Comparison of ENCODE assay signal across 13 cellular contexts in genomic region chr10:44242091-44242490, GRCh38.
DNase-seq lines count a peak whose midpoint lies in the region; FAIRE-seq and TF ChIP-seq lines count a peak whose summit lies in the region.
"Had no signal": no experiment of that assay in that cellular context is flagged by ENCODE, and none has a peak within 500 bp of the region (broad histone marks: within the 10 kb centered on the region; RNA-seq: fewer than 3 reads in every experiment).

No MANE protein-coding gene starts in this region.

- H3K27me3 ChIP-seq in H7 (ENCODE audit: control insufficient read depth, insufficient read depth, low read length) (no peaks in the 10 kb centered on the region), neuronal stem cell (ENCODE audit: control insufficient read depth in 3 of 3, insufficient read depth in 3 of 3, low read depth in 1 of 3, low read length in 3 of 3) (no peaks in the 10 kb centered on the region), brain microvascular endothelial cell (replicated peaks) (no peaks in the 10 kb centered on the region)
- H3K27me3 ChIP-seq: BLaER1 treated with 17β-estradiol and CSF1 and Interleukin-3, amounts not matched to agents 10 nM and 100 nM had no signal

- FAIRE-seq in urothelium cell line (lab: Jason Lieb, UNC): peak; percentile 13

- no peak overlapping the region for H4K91ac ChIP-seq in neuronal stem cell (ENCODE audit: low read depth, low read length, poor library complexity)

- H2BK15ac ChIP-seq in neuronal stem cell (ENCODE audit: low read length): no peak overlapping the region

- peak overlapping the region; percentile 36 for H3K18ac ChIP-seq in neuronal stem cell (ENCODE audit: low read length)

- H3K14ac ChIP-seq in neuronal stem cell (ENCODE audit: low read length): no peak overlapping the region

- no peak overlapping the region for H3K27ac ChIP-seq in neuronal stem cell (replicated peaks; ENCODE audit: low read length)
- no peak overlapping the region for H3K27ac ChIP-seq in brain microvascular endothelial cell
- H3K27ac ChIP-seq: BLaER1 treated with 17β-estradiol and CSF1 and Interleukin-3, amounts not matched to agents 10 nM and 100 nM had no signal

- H3K4me1 ChIP-seq in neuronal stem cell (ENCODE audit: control insufficient read depth in 2 of 2, insufficient read depth in 1 of 2, low read depth in 1 of 2, low read length in 2 of 2): no peaks in the 10 kb centered on the region
- H3K4me1 ChIP-seq: BLaER1 treated with 17β-estradiol and CSF1 and Interleukin-3, amounts not matched to agents 10 nM and 100 nM; HAP-1 had no signal

- H3K4me3 ChIP-seq in H7 (ENCODE audit: insufficient read depth, low read depth, low read length): no peak overlapping the region
- peak overlapping the region in 1 of 2 donors; percentile 35 for H3K4me3 ChIP-seq in neuronal stem cell (ENCODE audit: low read length in 2 of 2)
- H3K4me3 ChIP-seq in brain microvascular endothelial cell (ENCODE audit: low read depth, low read length): no peak overlapping the region
- H3K4me3 ChIP-seq: BLaER1 treated with 17β-estradiol and CSF1 and Interleukin-3, amounts not matched to agents 10 nM and 100 nM; HAP-1 had no signal

- no peak overlapping the region for H3K4me2 ChIP-seq in neuronal stem cell (ENCODE audit: insufficient read depth, low read length, poor library complexity, severe bottlenecking)
- H3K4me2 ChIP-seq: BLaER1 treated with 17β-estradiol and CSF1 and Interleukin-3, amounts not matched to agents 10 nM and 100 nM had no signal

- H2BK12ac ChIP-seq in neuronal stem cell (ENCODE audit: low read length): no peak overlapping the region

- no CpG with 5 or more reads among the region's 2 CpGs for WGBS in neuronal stem cell (ENCODE audit: extremely low coverage in 2 of 2, insufficient read length in 2 of 2, insufficient replicate concordance in 1 of 2), 2 donors

- H3K23ac ChIP-seq in neuronal stem cell (ENCODE audit: low read depth, low read length, poor library complexity): no peak overlapping the region

- peak overlapping the region; percentile 4 for H2AK5ac ChIP-seq in neuronal stem cell (ENCODE audit: low read depth, low read length)

- H4K8ac ChIP-seq in neuronal stem cell (ENCODE audit: low read depth, low read length): no peak overlapping the region

- no peak for TF ChIP-seq CTCF in brain microvascular endothelial cell (IDR thresholded peaks at IDR 0.05; ENCODE audit: low read depth, low read length, missing control alignments)

- H3K36me3 ChIP-seq in H7 (replicated peaks; ENCODE audit: control insufficient read depth, insufficient read depth, low read length) (no peaks in the 10 kb centered on the region), neuronal stem cell (replicated peaks in 1 of 2; ENCODE audit: control insufficient read depth in 2 of 2, insufficient read depth in 2 of 2, low read length in 2 of 2) (no peaks in the 10 kb centered on the region), brain microvascular endothelial cell (replicated peaks) (no peaks in the 10 kb centered on the region)
- H3K36me3 ChIP-seq: BLaER1 treated with 17β-estradiol and CSF1 and Interleukin-3, amounts not matched to agents 10 nM and 100 nM; HAP-1 had no signal

- in situ Hi-C loops in brain microvascular endothelial cell (cut with HindIII; ENCODE audit: low pct_ligation_motif_present, low sequenced_read_pairs): no loop called here

- no peaks in the 10 kb centered on the region for H3K79me1 ChIP-seq in neuronal stem cell (ENCODE audit: low read depth, low read length)

- H3K4ac ChIP-seq in neuronal stem cell (ENCODE audit: low read length): no peak overlapping the region

- no peaks in the 10 kb centered on the region for H3K9me3 ChIP-seq in neuronal stem cell (replicated peaks in 1 of 2; ENCODE audit: control insufficient read depth in 2 of 2, insufficient read depth in 1 of 2, low read depth in 1 of 2, low read length in 2 of 2)
- H3K9me3 ChIP-seq: HAP-1 had no signal

- H2BK120ac ChIP-seq in neuronal stem cell (ENCODE audit: low read depth, low read length): no peak overlapping the region

- DNase-seq in D341Med (ENCODE audit: low spot score) (peak; percentile 8), H7 (peak; percentile 0), neuronal stem cell (ENCODE audit: low spot score) (no peak), urothelium cell line (ENCODE audit: low spot score) (no peak), NCI-H2107 treated with DMSO at 0.1 percent for 48 hours (lab: John Stamatoyannopoulos, UW; ENCODE audit: unreplicated experiment) (no peak), brain microvascular endothelial cell (no peak)
- DNase-seq: Calu3; CD8-positive, alpha-beta T cell; DMS79 treated with DMSO at 0.1 percent for 48 hours; GF-D8; GOT3 had no signal

- no peak overlapping the region for H3K9ac ChIP-seq in neuronal stem cell (ENCODE audit: low read depth, low read length, poor library complexity)
- H3K9ac ChIP-seq: BLaER1 treated with 17β-estradiol and CSF1 and Interleukin-3, amounts not matched to agents 10 nM and 100 nM had no signal

- H2AFZ ChIP-seq in neuronal stem cell (ENCODE audit: low read length): no peak overlapping the region

- H2BK5ac ChIP-seq in neuronal stem cell (ENCODE audit: low read length): no peak overlapping the region

Comparison
In these comparisons a context has a peak if more than half of its experiments do, and no peak if none do; other contexts are left out.
1. DNase-seq: peak in D341Med (single experiment) and H7 (single experiment); none in neuronal stem cell (single experiment), urothelium cell line (single experiment), NCI-H2107 treated with DMSO at 0.1 percent for 48 hours (single experiment) and brain microvascular endothelial cell (single experiment).